ENCODE assay signal across 14 cellular contexts in the genomic region with DNA sequence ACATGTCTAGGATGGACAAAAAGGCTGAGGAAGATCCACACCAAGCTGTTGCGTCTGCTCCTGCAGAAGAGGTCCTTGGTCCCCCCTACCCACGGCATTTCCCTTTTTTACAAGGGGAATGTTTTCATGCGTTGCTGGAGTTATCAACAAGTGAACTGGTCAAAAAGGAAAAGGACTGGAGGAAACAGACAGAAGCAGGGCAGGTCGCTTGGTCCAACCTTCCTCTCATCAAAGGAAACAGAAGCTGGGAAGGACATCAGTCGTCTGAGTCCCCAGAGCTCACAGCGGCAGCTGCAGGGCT. TPM values are rescaled to one million over a fixed set of nuclear protein-coding genes. Genes with fewer than 3 reads are reported as not detected.
DNase-seq lines count a peak whose midpoint lies in the region; ATAC-seq, FAIRE-seq and TF ChIP-seq lines count a peak whose summit lies in the region.
"Had no signal": no experiment of that assay in that cellular context is flagged by ENCODE, and none has a peak within 500 bp of the region (broad histone marks: within the 10 kb centered on the region; RNA-seq: fewer than 3 reads in every experiment).

No MANE protein-coding gene starts in this region.

- H3K9me3 Mint-ChIP-seq in activated CD4-positive, alpha-beta T cell treated with anti-CD3 and anti-CD28 coated beads, Interleukin-2, amount 10 ng/mL, durations not matched to agents 7 days and 5 days, result no peaks in the 10 kb centered on the region
- H3K9me3 Mint-ChIP-seq in activated CD4-positive, alpha-beta T cell treated with anti-CD3 and anti-CD28 coated beads, Interleukin-2, amount 10 ng/mL, durations not matched to agents 24 days and 14 days, result no peaks in the 10 kb centered on the region
- H3K9me3 Mint-ChIP-seq in astrocyte (ENCODE audit: unreplicated experiment), result no peaks in the 10 kb centered on the region
- H3K9me3 Mint-ChIP-seq: activated naive CD4-positive, alpha-beta T cell treated with anti-CD3 and anti-CD28 coated beads for 36 hours had no signal

- H3K36me3 Mint-ChIP-seq in activated CD4-positive, alpha-beta T cell treated with anti-CD3 and anti-CD28 coated beads, Interleukin-2, amount 10 ng/mL, durations not matched to agents 7 days and 5 days (ENCODE audit: low read depth), result peaks cover 4% of the 10 kb centered on the region
- peaks cover 4% of the 10 kb centered on the region for H3K36me3 Mint-ChIP-seq in activated CD4-positive, alpha-beta T cell treated with anti-CD3 and anti-CD28 coated beads, Interleukin-2, amount 10 ng/mL, durations not matched to agents 24 days and 14 days (ENCODE audit: low read depth)
- H3K36me3 Mint-ChIP-seq in astrocyte (ENCODE audit: low read depth, unreplicated experiment), result peaks cover 5% of the 10 kb centered on the region

- TF ChIP-seq POLR2A in transverse colon (IDR thresholded peaks at IDR 0.05), result no peak

- CTCF ChIA-PET in activated CD4-positive, alpha-beta T cell treated with anti-CD3 and anti-CD28 coated beads, Interleukin-2, amount 10 ng/mL, durations not matched to agents 7 days and 5 days (lab: Charles Lee), result interaction anchor here (0.8 to 1.7 kb wide), 6 partner anchors 9 to 99 kb away, joined by 3 to 10 read pairs (median 4); a partner anchor contains a TSS

- H3K4me3 ChIP-seq in astrocyte (ENCODE audit: insufficient read depth, low read depth, low read length) (no peak overlapping the region), lower lobe of right lung (no peak overlapping the region), transverse colon (no peak overlapping the region)
- H3K4me3 ChIP-seq: gastrocnemius medialis had no signal

- in situ Hi-C loops in transverse colon (cut with MboI; ENCODE audit: low pct_ligation_motif_present in 1 of 4, low pct_unique_long_range_greater_than_20kb in 1 of 4, low sequenced_read_pairs in 3 of 4), result no loop called here

- DNase-seq in activated CD4-positive, alpha-beta T cell treated with anti-CD3 and anti-CD28 coated beads, Interleukin-2, amount 10 ng/mL, durations not matched to agents 7 days and 5 days, result no peak
- no peak for DNase-seq in activated CD4-positive, alpha-beta T cell treated with anti-CD3 and anti-CD28 coated beads, Interleukin-2, amount 10 ng/mL, durations not matched to agents 24 days and 14 days
- DNase-seq in astrocyte (ENCODE audit: low read depth) (no peak), lower lobe of right lung (no peak), transverse colon (no peak), caudate nucleus (lab: John Stamatoyannopoulos, UW) (no peak), GOT3 (lab: John Stamatoyannopoulos, UW) (no peak)
- DNase-seq: gastrocnemius medialis, HCEC 1CT, NCI-H1105, SK-N-SH had no signal

- TF ChIP-seq CTCF in astrocyte (IDR thresholded peaks at IDR 0.05; ENCODE audit: insufficient read depth, low read depth, low read length) (no peak), lower lobe of right lung (IDR thresholded peaks at IDR 0.05) (no peak), transverse colon (IDR thresholded peaks at IDR 0.05) (no peak)

- no peak for ATAC-seq in lower lobe of right lung
- ATAC-seq in HG02973 (IDR thresholded peaks at IDR 0.05; ENCODE audit: unreplicated experiment), result no peak
- ATAC-seq: gastrocnemius medialis had no signal

- no peaks in the 10 kb centered on the region for H3K36me3 ChIP-seq in astrocyte (ENCODE audit: insufficient read depth, low read length)
- H3K36me3 ChIP-seq in lower lobe of right lung, result peaks cover 9% of the 10 kb centered on the region
- H3K36me3 ChIP-seq in transverse colon, result no peaks in the 10 kb centered on the region
- H3K36me3 ChIP-seq: gastrocnemius medialis had no signal

- intact Hi-C loops in activated CD4-positive, alpha-beta T cell treated with anti-CD3 and anti-CD28 coated beads, Interleukin-2, amount 10 ng/mL, durations not matched to agents 24 days and 14 days (cut with micrococcal nuclease), result no loop called here
- intact Hi-C loops in lower lobe of right lung (cut with DNase I) (no loop called here), transverse colon (cut with DNase I; ENCODE audit: low total_unique reads) (no loop called here)

- H3K27me3 Mint-ChIP-seq in activated CD4-positive, alpha-beta T cell treated with anti-CD3 and anti-CD28 coated beads, Interleukin-2, amount 10 ng/mL, durations not matched to agents 7 days and 5 days, result no peaks in the 10 kb centered on the region
- H3K27me3 Mint-ChIP-seq in activated CD4-positive, alpha-beta T cell treated with anti-CD3 and anti-CD28 coated beads, Interleukin-2, amount 10 ng/mL, durations not matched to agents 24 days and 14 days, result no peaks in the 10 kb centered on the region
- H3K27me3 Mint-ChIP-seq in astrocyte (ENCODE audit: low read depth, unreplicated experiment), result no peaks in the 10 kb centered on the region
- H3K27me3 Mint-ChIP-seq: IgD-negative memory B cell had no signal

- peak overlapping the region; percentile 71 for H3K27ac Mint-ChIP-seq in activated CD4-positive, alpha-beta T cell treated with anti-CD3 and anti-CD28 coated beads, Interleukin-2, amount 10 ng/mL, durations not matched to agents 7 days and 5 days
- no peak overlapping the region for H3K27ac Mint-ChIP-seq in activated CD4-positive, alpha-beta T cell treated with anti-CD3 and anti-CD28 coated beads, Interleukin-2, amount 10 ng/mL, durations not matched to agents 24 days and 14 days
- peak overlapping the region; percentile 69 for H3K27ac Mint-ChIP-seq in astrocyte (ENCODE audit: unreplicated experiment)
- H3K27ac Mint-ChIP-seq: activated naive CD4-positive, alpha-beta T cell treated with anti-CD3 and anti-CD28 coated beads for 36 hours had no signal

- no peak for TF ChIP-seq EP300 in transverse colon (IDR thresholded peaks at IDR 0.05; ENCODE audit: low read depth)

- no peak overlapping the region for H3K4me3 Mint-ChIP-seq in activated CD4-positive, alpha-beta T cell treated with anti-CD3 and anti-CD28 coated beads, Interleukin-2, amount 10 ng/mL, durations not matched to agents 7 days and 5 days
- no peak overlapping the region for H3K4me3 Mint-ChIP-seq in activated CD4-positive, alpha-beta T cell treated with anti-CD3 and anti-CD28 coated beads, Interleukin-2, amount 10 ng/mL, durations not matched to agents 24 days and 14 days
- H3K4me3 Mint-ChIP-seq in astrocyte (ENCODE audit: unreplicated experiment), result peak overlapping the region; percentile 37
- H3K4me3 Mint-ChIP-seq: activated naive CD4-positive, alpha-beta T cell treated with anti-CD3 and anti-CD28 coated beads for 36 hours had no signal

- no peak for FAIRE-seq in astrocyte (lab: Jason Lieb, UNC)

- no peak overlapping the region for H2AFZ ChIP-seq in astrocyte (ENCODE audit: low read depth, low read length)

- H3K27ac ChIP-seq in astrocyte (ENCODE audit: low read depth, low read length), result no peak overlapping the region
- H3K27ac ChIP-seq in lower lobe of right lung, result peak overlapping the region; percentile 51
- peak overlapping the region; percentile 72 to 89 (median 86) for H3K27ac ChIP-seq in transverse colon
- no peak overlapping the region for H3K27ac ChIP-seq in caudate nucleus (ENCODE audit: low read depth, low read length)
- H3K27ac ChIP-seq: gastrocnemius medialis had no signal

- H3K27me3 ChIP-seq in astrocyte (ENCODE audit: insufficient read depth, low read length) (no peaks in the 10 kb centered on the region), lower lobe of right lung (ENCODE audit: low read depth) (no peaks in the 10 kb centered on the region), transverse colon (no peaks in the 10 kb centered on the region)

- H3K9me3 ChIP-seq in astrocyte (ENCODE audit: insufficient read depth, low read depth, low read length) (no peaks in the 10 kb centered on the region), lower lobe of right lung (no peaks in the 10 kb centered on the region), transverse colon (no peaks in the 10 kb centered on the region)
- H3K9me3 ChIP-seq: gastrocnemius medialis, SK-N-SH had no signal

- no peak overlapping the region for H3K9ac ChIP-seq in astrocyte (ENCODE audit: low read length)
- H3K9ac ChIP-seq: SK-N-SH had no signal

- H3K4me1 Mint-ChIP-seq in activated CD4-positive, alpha-beta T cell treated with anti-CD3 and anti-CD28 coated beads, Interleukin-2, amount 10 ng/mL, durations not matched to agents 7 days and 5 days, result peaks cover 27% of the 10 kb centered on the region
- peaks cover 9% of the 10 kb centered on the region for H3K4me1 Mint-ChIP-seq in activated CD4-positive, alpha-beta T cell treated with anti-CD3 and anti-CD28 coated beads, Interleukin-2, amount 10 ng/mL, durations not matched to agents 24 days and 14 days
- H3K4me1 Mint-ChIP-seq in astrocyte (ENCODE audit: low read depth, unreplicated experiment), result peaks cover 31% of the 10 kb centered on the region

- H3K4me2 ChIP-seq in astrocyte (ENCODE audit: low read length), result no peak overlapping the region
- H3K4me2 ChIP-seq: SK-N-SH had no signal

- POLR2A ChIA-PET in activated CD4-positive, alpha-beta T cell treated with anti-CD3 and anti-CD28 coated beads, Interleukin-2, amount 10 ng/mL, durations not matched to agents 7 days and 5 days (lab: Charles Lee), result no interaction called here

- WGBS in transverse colon (ENCODE audit: low coverage in 1 of 2), 2 donors, result 40 to 61% methylated on average over 1 to 6 of the region's 6 CpGs

- peaks cover 96% of the 10 kb centered on the region for H4K20me1 ChIP-seq in astrocyte (ENCODE audit: insufficient read depth, low read length)

- H3K79me2 ChIP-seq in astrocyte (ENCODE audit: insufficient read depth, low read length), result peaks cover 92% of the 10 kb centered on the region

- H3K4me1 ChIP-seq in astrocyte (ENCODE audit: insufficient read depth, low read length), result peaks cover 47% of the 10 kb centered on the region
- peaks cover 72% of the 10 kb centered on the region for H3K4me1 ChIP-seq in lower lobe of right lung
- H3K4me1 ChIP-seq in transverse colon, result peaks cover 31 to 63% (median 59%) of the 10 kb centered on the region in 4 donors
- H3K4me1 ChIP-seq: gastrocnemius medialis had no signal

RNA-seq across cellular contexts. Expression of a gene that starts 26.1 kb away (rescaled TPM):
- 100 to 1,000 TPM; 239 to 303 TPM for total RNA-seq in activated CD4-positive, alpha-beta T cell treated with anti-CD3 and anti-CD28 coated beads, Interleukin-2, amount 10 ng/mL, durations not matched to agents 7 days and 5 days
- total RNA-seq in activated CD4-positive, alpha-beta T cell treated with anti-CD3 and anti-CD28 coated beads, Interleukin-2, amount 10 ng/mL, durations not matched to agents 24 days and 14 days, result 219 and 226 TPM in 2 replicates
- total RNA-seq in astrocyte (239 and 247 TPM in 2 replicates), lower lobe of right lung (164 TPM), transverse colon (100 to 1,000 TPM; 133 to 546 (median 179) TPM)

RNA-seq across cellular contexts. Expression of a gene that starts 44.7 kb away (rescaled TPM):
- 100 to 1,000 TPM; 113 to 119 TPM for total RNA-seq in activated CD4-positive, alpha-beta T cell treated with anti-CD3 and anti-CD28 coated beads, Interleukin-2, amount 10 ng/mL, durations not matched to agents 7 days and 5 days
- 93.2 and 98.3 TPM in 2 replicates for total RNA-seq in activated CD4-positive, alpha-beta T cell treated with anti-CD3 and anti-CD28 coated beads, Interleukin-2, amount 10 ng/mL, durations not matched to agents 24 days and 14 days
- 3.7 and 4.7 TPM in 2 replicates for total RNA-seq in astrocyte
- total RNA-seq in lower lobe of right lung, result 3.5 TPM
- 10 to 100 TPM in 1 of 4 donors, 1 to 10 TPM in 2, not detected in 1; 3.8 to 12.5 (median 6.7) TPM for total RNA-seq in transverse colon

RNA-seq across cellular contexts. Expression of a gene that starts 52.6 kb away (rescaled TPM):
- total RNA-seq in activated CD4-positive, alpha-beta T cell treated with anti-CD3 and anti-CD28 coated beads, Interleukin-2, amount 10 ng/mL, durations not matched to agents 7 days and 5 days, result 10 to 100 TPM; 20.5 to 27.2 TPM
- 68.8 and 69.9 TPM in 2 replicates for total RNA-seq in activated CD4-positive, alpha-beta T cell treated with anti-CD3 and anti-CD28 coated beads, Interleukin-2, amount 10 ng/mL, durations not matched to agents 24 days and 14 days
- total RNA-seq in astrocyte, result 18.3 and 22.5 TPM in 2 replicates
- total RNA-seq in lower lobe of right lung, result 14.5 TPM
- 1 to 10 TPM in 3 of 4 donors, not detected in 1; 2.8 to 5.6 (median 4.2) TPM for total RNA-seq in transverse colon

RNA-seq across cellular contexts. Expression of a gene that starts 52.7 kb away (rescaled TPM):
- total RNA-seq in activated CD4-positive, alpha-beta T cell treated with anti-CD3 and anti-CD28 coated beads, Interleukin-2, amount 10 ng/mL, durations not matched to agents 7 days and 5 days, result 100 to 1,000 TPM; 214 to 234 TPM
- 47.3 and 49.7 TPM in 2 replicates for total RNA-seq in activated CD4-positive, alpha-beta T cell treated with anti-CD3 and anti-CD28 coated beads, Interleukin-2, amount 10 ng/mL, durations not matched to agents 24 days and 14 days
- total RNA-seq in astrocyte, result 15.4 and 15.6 TPM in 2 replicates
- 61.9 TPM for total RNA-seq in lower lobe of right lung
- 10 to 100 TPM; 10.3 to 15.3 (median 14.4) TPM for total RNA-seq in transverse colon

RNA-seq across cellular contexts. Expression of a gene that starts 52.8 kb away (rescaled TPM):
- 100 to 1,000 TPM in 1 of 2 experiments, 10 to 100 TPM in 1; 86.2 to 112 TPM for total RNA-seq in activated CD4-positive, alpha-beta T cell treated with anti-CD3 and anti-CD28 coated beads, Interleukin-2, amount 10 ng/mL, durations not matched to agents 7 days and 5 days
- 312 and 314 TPM in 2 replicates for total RNA-seq in activated CD4-positive, alpha-beta T cell treated with anti-CD3 and anti-CD28 coated beads, Interleukin-2, amount 10 ng/mL, durations not matched to agents 24 days and 14 days
- 132 and 143 TPM in 2 replicates for total RNA-seq in astrocyte
- total RNA-seq in lower lobe of right lung, result 87.8 TPM
- 100 to 1,000 TPM in 2 of 4 donors, 10 to 100 TPM in 2; 81.6 to 221 (median 149) TPM for total RNA-seq in transverse colon

Comparison
In these comparisons a context has a peak if more than half of its experiments do, and no peak if none do; other contexts are left out.
1. H3K27ac ChIP-seq: peak in lower lobe of right lung (single experiment) and transverse colon (4 of 4); none in astrocyte (single experiment) and caudate nucleus (single experiment).